In genomic region chr15:40637221-40637745, GRCh38 we compare ENCODE assay signal across 2 cellular contexts.
TF ChIP-seq lines count a peak whose summit lies in the region.

No MANE protein-coding gene starts in this region.

TF ChIP-seq in SK-N-SH treated with all-trans-retinoic acid at 6 μM for 48 hours, 23 proteins besides CTCF, POLR2A, EP300 and RAD21:
- TF ChIP-seq TSHZ2 (CRISPR knock-in tag; IDR thresholded peaks at IDR 0.05) (peak; percentile 78; the same call in 1 of the 2 replicates), CSDC2 (CRISPR knock-in tag; IDR thresholded peaks at IDR 0.05) (no peak), CSRNP3 (CRISPR knock-in tag; IDR thresholded peaks at IDR 0.05) (peak; percentile 70; the same call in 1 of the 2 replicates), ISL1 (CRISPR knock-in tag; IDR thresholded peaks at IDR 0.05) (peak; percentile 90), SNAI2 (CRISPR knock-in tag; IDR thresholded peaks at IDR 0.05) (peak; percentile 74; the same call in 1 of the 2 replicates), ZFP30 (CRISPR knock-in tag; IDR thresholded peaks at IDR 0.05) (no peak), GLIS3 (CRISPR knock-in tag; IDR thresholded peaks at IDR 0.05) (no peak), ZFP3 (CRISPR knock-in tag; IDR thresholded peaks at IDR 0.05) (0 out of 2 replicates have a peak, but pooled peaks have one; percentile 19), ARNTL (CRISPR knock-in tag; IDR thresholded peaks at IDR 0.05; ENCODE audit: borderline replicate concordance, low read depth) (no peak), CREB5 (CRISPR knock-in tag; IDR thresholded peaks at IDR 0.05; ENCODE audit: low read depth) (peak; percentile 57; the same call in 1 of the 2 replicates), TCF4 (CRISPR knock-in tag; IDR thresholded peaks at IDR 0.05; ENCODE audit: borderline replicate concordance) (peak; percentile 83), OSR1 (CRISPR knock-in tag; IDR thresholded peaks at IDR 0.05) (no peak), RARB (CRISPR knock-in tag; IDR thresholded peaks at IDR 0.05) (no peak)

TF ChIP-seq in WTC11, 78 proteins besides CTCF, POLR2A, EP300 and RAD21 (continued from another document):
- TF ChIP-seq ZNF425 (CRISPR knock-in tag; conservative IDR thresholded peaks at IDR 0.05) = no peak
- TF ChIP-seq SMAD3 (CRISPR knock-in tag; IDR thresholded peaks at IDR 0.05; ENCODE audit: borderline replicate concordance) = no peak
- TF ChIP-seq USF2 (CRISPR knock-in tag; IDR thresholded peaks at IDR 0.05) = no peak
- no peak for TF ChIP-seq MYBL2 (CRISPR knock-in tag; IDR thresholded peaks at IDR 0.05)
- no peak for TF ChIP-seq ARID4B (CRISPR knock-in tag; IDR thresholded peaks at IDR 0.05; ENCODE audit: borderline replicate concordance)
- no peak for TF ChIP-seq KAT7 (CRISPR knock-in tag; IDR thresholded peaks at IDR 0.05; ENCODE audit: borderline replicate concordance)
- TF ChIP-seq NFYB (CRISPR knock-in tag; conservative IDR thresholded peaks at IDR 0.05; ENCODE audit: low read depth) = no peak
- no peak for TF ChIP-seq TEAD1 (CRISPR knock-in tag; IDR thresholded peaks at IDR 0.05)
- TF ChIP-seq HMGA2 (CRISPR knock-in tag; IDR thresholded peaks at IDR 0.05) = no peak
- no peak for TF ChIP-seq ZBTB43 (CRISPR knock-in tag; IDR thresholded peaks at IDR 0.05)
- no peak for TF ChIP-seq ZNF263 (CRISPR knock-in tag; IDR thresholded peaks at IDR 0.05; ENCODE audit: low read depth)
